ENCODE assay signal across 9 cellular contexts in genomic region chrX:100994352-100995281, GRCh38. TPM values are rescaled to one million over a fixed set of nuclear protein-coding genes. Genes with fewer than 3 reads are reported as not detected.
A peak's percentile ranks its signal among the peaks of the same experiment; 100 is the strongest.
DNase-seq lines count a peak whose midpoint lies in the region; ATAC-seq and FAIRE-seq lines count a peak whose summit lies in the region.
"Had no signal": no experiment of that assay in that cellular context is flagged by ENCODE, and none has a peak within 500 bp of the region (broad histone marks: within the 10 kb centered on the region; RNA-seq: fewer than 3 reads in every experiment).

No MANE protein-coding gene starts in this region.

- H3K27ac Mint-ChIP-seq in activated T-helper 2 cell treated with anti-CD3 and anti-CD28 coated beads, Interferon-gamma antibody, Interleukin-2, Interleukin-4, amounts not matched to agents 10 μg/mL and 5 μg/mL and 100 μg/mL, durations not matched to agents 14 hours and 24 hours and 36 hours = peak overlapping the region; percentile 63

- ATAC-seq in GM18873 (IDR thresholded peaks at IDR 0.05; ENCODE audit: low FRiP score, unreplicated experiment) = peak; percentile 67
- peak; percentile 91 for ATAC-seq in HG03342 (IDR thresholded peaks at IDR 0.05; ENCODE audit: unreplicated experiment)

- H3K36me3 ChIP-seq in small intestine (ENCODE audit: control insufficient read depth in 2 of 2, insufficient read depth in 2 of 2, low read length in 2 of 2) = no peaks in the 10 kb centered on the region

- intact Hi-C loops in activated T-helper 2 cell treated with anti-CD3 and anti-CD28 coated beads, Interferon-gamma antibody, Interleukin-2, Interleukin-4, amounts not matched to agents 10 μg/mL and 5 μg/mL and 100 μg/mL, durations not matched to agents 14 hours and 24 hours and 36 hours (cut with micrococcal nuclease) = loop anchor here (2.0 to 10.0 kb wide), 2 partner anchors 66 to 170 kb away; partner anchors contain the start of genes CSTF2 and XKRX

- H3K9me3 ChIP-seq in small intestine (ENCODE audit: control insufficient read depth, low read depth) = no peaks in the 10 kb centered on the region

- H3K27me3 ChIP-seq in small intestine (ENCODE audit: control insufficient read depth in 2 of 2, insufficient read depth in 2 of 2, low read length in 2 of 2) = no peaks in the 10 kb centered on the region

- peak overlapping the region; percentile 17 for H3K4me3 Mint-ChIP-seq in activated T-helper 2 cell treated with anti-CD3 and anti-CD28 coated beads, Interferon-gamma antibody, Interleukin-2, Interleukin-4, amounts not matched to agents 10 μg/mL and 5 μg/mL and 100 μg/mL, durations not matched to agents 14 hours and 24 hours and 36 hours (ENCODE audit: low read depth)

- peaks cover 18% of the 10 kb centered on the region for H3K36me3 Mint-ChIP-seq in activated T-helper 2 cell treated with anti-CD3 and anti-CD28 coated beads, Interferon-gamma antibody, Interleukin-2, Interleukin-4, amounts not matched to agents 10 μg/mL and 5 μg/mL and 100 μg/mL, durations not matched to agents 14 hours and 24 hours and 36 hours (ENCODE audit: low read depth)

- no peaks in the 10 kb centered on the region for H3K9me3 Mint-ChIP-seq in activated T-helper 2 cell treated with anti-CD3 and anti-CD28 coated beads, Interferon-gamma antibody, Interleukin-2, Interleukin-4, amounts not matched to agents 10 μg/mL and 5 μg/mL and 100 μg/mL, durations not matched to agents 14 hours and 24 hours and 36 hours

- peaks cover 16% of the 10 kb centered on the region for H3K4me1 Mint-ChIP-seq in activated T-helper 2 cell treated with anti-CD3 and anti-CD28 coated beads, Interferon-gamma antibody, Interleukin-2, Interleukin-4, amounts not matched to agents 10 μg/mL and 5 μg/mL and 100 μg/mL, durations not matched to agents 14 hours and 24 hours and 36 hours (ENCODE audit: low read depth)

- WGBS in small intestine, 3 donors = 67 to 76% (median 71%) methylated on average over 5 of the region's 5 CpGs

- no peak overlapping the region for H3K4me3 ChIP-seq in small intestine (ENCODE audit: low read depth in 1 of 2, low read length in 2 of 2)

- FAIRE-seq in small intestine (lab: Jason Lieb, UNC) = no peak

- peak; percentile 33 for DNase-seq in A172 (ENCODE audit: low spot score)
- DNase-seq in activated T-helper 2 cell treated with anti-CD3 and anti-CD28 coated beads, Interferon-gamma antibody, Interleukin-2, Interleukin-4, amounts not matched to agents 10 μg/mL and 5 μg/mL and 100 μg/mL, durations not matched to agents 14 hours and 24 hours and 36 hours (ENCODE audit: low spot score) = no peak
- DNase-seq in small intestine = peak; percentile 77
- DNase-seq in stimulated activated naive CD4-positive, alpha-beta T cell treated with Interleukin-2 at 50 U/mL for 16 hours (lab: John Stamatoyannopoulos, UW) = no peak
- no peak for DNase-seq in NCI-H774 (lab: John Stamatoyannopoulos, UW)
- no peak for DNase-seq in NCI-H526 (lab: John Stamatoyannopoulos, UW)

- H3K4me1 ChIP-seq in small intestine (ENCODE audit: control insufficient read depth in 2 of 2, insufficient read depth in 1 of 2, low read depth in 1 of 2, low read length in 1 of 2) = no peaks in the 10 kb centered on the region

- H3K27me3 Mint-ChIP-seq in activated T-helper 2 cell treated with anti-CD3 and anti-CD28 coated beads, Interferon-gamma antibody, Interleukin-2, Interleukin-4, amounts not matched to agents 10 μg/mL and 5 μg/mL and 100 μg/mL, durations not matched to agents 14 hours and 24 hours and 36 hours (ENCODE audit: low read depth) = no peaks in the 10 kb centered on the region

- H3K27ac ChIP-seq in small intestine (ENCODE audit: low read depth in 1 of 2, low read length in 1 of 2) = peak overlapping the region; percentile 15 to 24

RNA-seq across cellular contexts. Expression of gene ARL13A, which starts 25.1 kb away (rescaled TPM):
- total RNA-seq in A172 (2014; rRNA removed; shearing (Covaris generic)) = not detected in 2 replicates
- total RNA-seq in activated T-helper 2 cell treated with anti-CD3 and anti-CD28 coated beads, Interferon-gamma antibody, Interleukin-2, Interleukin-4, amounts not matched to agents 10 μg/mL and 5 μg/mL and 100 μg/mL, durations not matched to agents 14 hours and 24 hours and 36 hours = not detected in 2 replicates
- not detected for polyA plus RNA-seq in small intestine
- total RNA-seq: skeletal muscle tissue had no signal

RNA-seq across cellular contexts. Expression of gene TRMT2B, which starts 57.3 kb away (rescaled TPM):
- 16.5 and 17.8 TPM in 2 replicates for total RNA-seq in A172 (2014; rRNA removed; shearing (Covaris generic))
- 21.5 and 24.4 TPM in 2 replicates for total RNA-seq in activated T-helper 2 cell treated with anti-CD3 and anti-CD28 coated beads, Interferon-gamma antibody, Interleukin-2, Interleukin-4, amounts not matched to agents 10 μg/mL and 5 μg/mL and 100 μg/mL, durations not matched to agents 14 hours and 24 hours and 36 hours
- polyA plus RNA-seq in small intestine = 10 to 100 TPM in 1 of 3 donors, 1 to 10 TPM in 2; 7.3 to 11.9 (median 8.7) TPM

Comparison
In these comparisons a context has a peak if more than half of its experiments do, and no peak if none do; other contexts are left out.
1. DNase-seq: peak in A172 (single experiment) and small intestine (single experiment); none in activated T-helper 2 cell treated with anti-CD3 and anti-CD28 coated beads, Interferon-gamma antibody, Interleukin-2, Interleukin-4, amounts not matched to agents 10 μg/mL and 5 μg/mL and 100 μg/mL, durations not matched to agents 14 hours and 24 hours and 36 hours (single experiment), stimulated activated naive CD4-positive, alpha-beta T cell treated with Interleukin-2 at 50 U/mL for 16 hours (single experiment), NCI-H774 (single experiment) and NCI-H526 (0 of 2).